ENCODE assay signal across 8 cellular contexts in the genomic region with DNA sequence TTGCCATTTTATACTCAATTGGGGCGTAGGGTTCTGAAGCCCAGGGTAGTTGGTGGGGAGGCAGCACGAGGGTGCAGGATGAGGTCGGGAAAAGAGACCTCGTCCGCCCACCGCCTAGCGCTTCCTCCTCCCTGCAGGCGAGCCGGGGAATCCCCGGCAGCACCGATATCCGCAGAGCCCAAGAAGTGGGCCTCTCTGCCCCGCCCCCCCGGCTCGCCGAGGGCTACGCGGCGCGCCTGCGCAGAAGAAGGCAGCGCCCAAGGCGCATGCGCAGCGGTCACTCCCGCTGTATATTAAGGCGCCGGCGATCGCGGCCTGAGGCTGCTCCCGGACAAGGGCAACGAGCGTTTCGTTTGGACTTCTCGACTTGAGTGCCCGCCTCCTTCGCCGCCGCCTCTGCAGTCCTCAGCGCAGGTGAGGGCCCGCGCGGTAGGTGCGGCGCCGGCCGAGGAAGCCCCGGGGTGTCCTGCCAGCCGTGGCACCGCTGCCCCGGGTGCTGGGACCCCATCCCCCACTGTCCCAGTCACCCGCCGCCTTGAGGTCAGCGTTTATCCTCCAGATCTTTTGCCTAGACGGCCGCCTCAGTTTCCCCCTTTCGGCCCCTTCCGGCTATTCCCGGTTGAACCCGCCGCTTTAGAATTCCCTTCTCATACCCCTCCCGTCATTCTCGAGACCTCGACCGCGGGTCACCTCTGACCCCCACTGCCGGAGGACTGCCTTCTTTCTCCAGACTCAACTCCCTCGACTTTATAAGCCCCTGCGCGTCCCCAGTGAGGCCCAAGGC. TPM values are rescaled to one million over a fixed set of nuclear protein-coding genes. Genes with fewer than 3 reads are reported as not detected.
DNase-seq lines count a peak whose midpoint lies in the region; ATAC-seq and TF ChIP-seq lines count a peak whose summit lies in the region.

A gene (plus strand): TSS at position 319 of the 784 bp plus-strand sequence. CDS start 1,082 bp downstream, outside the sequence.

- peaks cover 28% of the 10 kb centered on the region for H3K4me1 ChIP-seq in osteoblast (ENCODE audit: insufficient read depth, low read length)
- peaks cover 45% of the 10 kb centered on the region for H3K4me1 ChIP-seq in testis

- H3K4me3 Mint-ChIP-seq in activated naive CD4-positive, alpha-beta T cell treated with anti-CD3 and anti-CD28 coated beads, Interleukin-2, amount 50 U/mL, for 24 hours = peak within 1 kb of the TSS; percentile 95

- H3K27ac Mint-ChIP-seq in activated naive CD4-positive, alpha-beta T cell treated with anti-CD3 and anti-CD28 coated beads, Interleukin-2, amount 50 U/mL, for 24 hours = peak within 1 kb of the TSS; percentile 96

- peak; percentile 84 for ATAC-seq in SK-N-SH treated with all-trans-retinoic acid at 6 μM for 48 hours

- H3K79me2 ChIP-seq in osteoblast (ENCODE audit: insufficient read depth, low read length) = peaks cover 19% of the 10 kb centered on the region

- H3K27ac ChIP-seq in osteoblast (ENCODE audit: low read depth, low read length) (peak within 1 kb of the TSS; percentile 49), testis (peak within 1 kb of the TSS; percentile 40 to 82)

- H3K4me2 ChIP-seq in osteoblast (ENCODE audit: insufficient read depth, low read length) = peak within 1 kb of the TSS; percentile 86

- H3K4me1 Mint-ChIP-seq in activated naive CD4-positive, alpha-beta T cell treated with anti-CD3 and anti-CD28 coated beads, Interleukin-2, amount 50 U/mL, for 24 hours = peaks cover 51% of the 10 kb centered on the region

- peak within 1 kb of the TSS; percentile 94 for H2AFZ ChIP-seq in osteoblast (ENCODE audit: low read length)

- intact Hi-C loops in testis (cut with DNase I; ENCODE audit: low total_unique reads) = no loop called here

- peaks cover 10% of the 10 kb centered on the region for H3K36me3 Mint-ChIP-seq in activated naive CD4-positive, alpha-beta T cell treated with anti-CD3 and anti-CD28 coated beads, Interleukin-2, amount 50 U/mL, for 24 hours

- 0 to 1% methylated on average over 30 to 39 of the region's 71 CpGs for WGBS in testis, 2 donors

- peak; percentile 80 for TF ChIP-seq POLR2A in testis (IDR thresholded peaks at IDR 0.05)

- no peak for TF ChIP-seq CTCF in HFF-Myc (IDR thresholded peaks at IDR 0.05; ENCODE audit: low read depth, low read length, missing control alignments)
- no peak for TF ChIP-seq CTCF in osteoblast (IDR thresholded peaks at IDR 0.05; ENCODE audit: extremely low read depth, low read depth, low read length)
- TF ChIP-seq CTCF in testis (IDR thresholded peaks at IDR 0.05) = peak in 2 of 3 experiments; percentile 7 to 34

- DNase-seq in HFF-Myc (ENCODE audit: extremely low read depth, low read depth) (peak; percentile 49), NAMALWA (ENCODE audit: low spot score) (peak; percentile 84), glomerular visceral epithelial cell (ENCODE audit: extremely low spot score) (peak; percentile 93), osteoblast (ENCODE audit: insufficient read length, low spot score, missing footprints) (peak; percentile 99), testis (peak; percentile 93)

- peaks cover 30% of the 10 kb centered on the region for H3K36me3 ChIP-seq in osteoblast (ENCODE audit: insufficient read depth, low read length)
- no peaks in the 10 kb centered on the region for H3K36me3 ChIP-seq in testis (ENCODE audit: low read depth, missing control alignments)

- no peaks in the 10 kb centered on the region for H3K27me3 ChIP-seq in osteoblast (ENCODE audit: insufficient read depth, low read length)
- no peaks in the 10 kb centered on the region for H3K27me3 ChIP-seq in testis

- no peaks in the 10 kb centered on the region for H3K27me3 Mint-ChIP-seq in activated naive CD4-positive, alpha-beta T cell treated with anti-CD3 and anti-CD28 coated beads, Interleukin-2, amount 50 U/mL, for 24 hours

- H3K4me3 ChIP-seq in GM08714 (ENCODE audit: low read length) (peak within 1 kb of the TSS; percentile 88), HFF-Myc (replicated peaks; ENCODE audit: low read depth, low read length) (peak within 1 kb of the TSS; percentile 72), osteoblast (ENCODE audit: insufficient read depth, low read length) (peak within 1 kb of the TSS; percentile 84), testis (peak within 1 kb of the TSS; percentile 82 to 85)

- H3K9me3 ChIP-seq in osteoblast (ENCODE audit: low read depth, low read length) = no peaks in the 10 kb centered on the region
- no peaks in the 10 kb centered on the region for H3K9me3 ChIP-seq in testis

- peaks cover 11% of the 10 kb centered on the region for H4K20me1 ChIP-seq in osteoblast (ENCODE audit: insufficient read depth, low read length)

- no peaks in the 10 kb centered on the region for H3K9me3 Mint-ChIP-seq in activated naive CD4-positive, alpha-beta T cell treated with anti-CD3 and anti-CD28 coated beads, Interleukin-2, amount 50 U/mL, for 24 hours

TF ChIP-seq in SK-N-SH treated with all-trans-retinoic acid at 6 μM for 48 hours, 23 proteins besides CTCF, POLR2A, EP300 and RAD21:
- TF ChIP-seq, protein P1, sequence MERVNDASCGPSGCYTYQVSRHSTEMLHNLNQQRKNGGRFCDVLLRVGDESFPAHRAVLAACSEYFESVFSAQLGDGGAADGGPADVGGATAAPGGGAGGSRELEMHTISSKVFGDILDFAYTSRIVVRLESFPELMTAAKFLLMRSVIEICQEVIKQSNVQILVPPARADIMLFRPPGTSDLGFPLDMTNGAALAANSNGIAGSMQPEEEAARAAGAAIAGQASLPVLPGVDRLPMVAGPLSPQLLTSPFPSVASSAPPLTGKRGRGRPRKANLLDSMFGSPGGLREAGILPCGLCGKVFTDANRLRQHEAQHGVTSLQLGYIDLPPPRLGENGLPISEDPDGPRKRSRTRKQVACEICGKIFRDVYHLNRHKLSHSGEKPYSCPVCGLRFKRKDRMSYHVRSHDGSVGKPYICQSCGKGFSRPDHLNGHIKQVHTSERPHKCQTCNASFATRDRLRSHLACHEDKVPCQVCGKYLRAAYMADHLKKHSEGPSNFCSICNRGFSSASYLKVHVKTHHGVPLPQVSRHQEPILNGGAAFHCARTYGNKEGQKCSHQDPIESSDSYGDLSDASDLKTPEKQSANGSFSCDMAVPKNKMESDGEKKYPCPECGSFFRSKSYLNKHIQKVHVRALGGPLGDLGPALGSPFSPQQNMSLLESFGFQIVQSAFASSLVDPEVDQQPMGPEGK (CRISPR knock-in tag; IDR thresholded peaks at IDR 0.05; ENCODE audit: borderline replicate concordance) = no peak
- peak; percentile 92 for TF ChIP-seq ZFP3 (CRISPR knock-in tag; IDR thresholded peaks at IDR 0.05)

RNA-seq across cellular contexts. Expression of the gene that starts here (rescaled TPM):
- total RNA-seq in osteoblast (35.4 and 39.1 TPM in 2 replicates), testis (10 to 100 TPM; 49.9 to 51.4 TPM)
- 54.2 TPM for polyA plus RNA-seq in testis (ENCODE audit: insufficient read depth, low read depth, low replicate concordance)

Comparison
In these comparisons a context has a peak if more than half of its experiments do, and no peak if none do; other contexts are left out.
1. Peak in every context shown above with its lines: DNase-seq, ATAC-seq, H3K4me3 ChIP-seq and H3K27ac ChIP-seq.
2. DNase-seq: peak in every context shown above with its lines; median percentile 99 in osteoblast; 93 in glomerular visceral epithelial cell; 93 in testis; 84 in NAMALWA; 49 in HFF-Myc.
3. CTCF ChIP-seq: peak in testis (2 of 3); none in HFF-Myc (single experiment) and osteoblast (single experiment).